Comparison of ENCODE assay signal across 1 cellular context in the genomic region with DNA sequence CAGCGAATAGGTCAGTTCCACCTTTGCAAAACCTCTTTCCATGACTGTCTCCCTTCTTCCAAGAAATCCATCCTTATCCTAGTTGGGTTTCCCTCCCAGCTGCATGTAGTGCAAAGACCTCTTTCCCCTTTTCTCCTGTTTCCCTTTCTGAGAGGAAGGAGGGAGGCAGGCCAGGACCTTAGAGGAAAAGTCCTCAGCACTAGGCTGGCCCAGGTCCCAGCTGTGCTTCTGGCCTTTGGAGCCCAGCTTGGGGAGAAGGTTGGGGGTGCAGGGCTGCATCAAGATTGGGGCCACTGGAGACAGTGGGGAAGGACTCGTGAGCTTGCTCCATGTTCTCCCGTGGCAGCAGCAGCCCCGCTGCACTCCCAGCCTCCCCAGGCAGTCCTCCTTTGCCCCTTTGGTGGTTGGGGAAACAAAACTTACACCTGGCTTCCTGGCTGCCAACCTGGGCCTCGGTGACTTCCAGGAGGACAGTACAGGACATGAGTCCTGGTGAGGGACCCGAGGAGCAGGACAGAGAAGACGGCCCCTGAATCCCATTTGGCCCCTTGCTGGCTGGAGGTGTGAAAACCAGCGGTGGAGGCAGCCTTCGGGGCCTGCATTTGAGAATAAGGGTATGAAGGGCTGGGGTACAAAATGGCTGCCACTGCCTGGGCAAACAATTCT.
TF ChIP-seq lines count a peak whose summit lies in the region.

No MANE protein-coding gene starts in this region.

TF ChIP-seq in HepG2, 621 proteins besides CTCF, POLR2A, EP300 and RAD21 (continued from another document and continues in another):
- TF ChIP-seq, protein P1, sequence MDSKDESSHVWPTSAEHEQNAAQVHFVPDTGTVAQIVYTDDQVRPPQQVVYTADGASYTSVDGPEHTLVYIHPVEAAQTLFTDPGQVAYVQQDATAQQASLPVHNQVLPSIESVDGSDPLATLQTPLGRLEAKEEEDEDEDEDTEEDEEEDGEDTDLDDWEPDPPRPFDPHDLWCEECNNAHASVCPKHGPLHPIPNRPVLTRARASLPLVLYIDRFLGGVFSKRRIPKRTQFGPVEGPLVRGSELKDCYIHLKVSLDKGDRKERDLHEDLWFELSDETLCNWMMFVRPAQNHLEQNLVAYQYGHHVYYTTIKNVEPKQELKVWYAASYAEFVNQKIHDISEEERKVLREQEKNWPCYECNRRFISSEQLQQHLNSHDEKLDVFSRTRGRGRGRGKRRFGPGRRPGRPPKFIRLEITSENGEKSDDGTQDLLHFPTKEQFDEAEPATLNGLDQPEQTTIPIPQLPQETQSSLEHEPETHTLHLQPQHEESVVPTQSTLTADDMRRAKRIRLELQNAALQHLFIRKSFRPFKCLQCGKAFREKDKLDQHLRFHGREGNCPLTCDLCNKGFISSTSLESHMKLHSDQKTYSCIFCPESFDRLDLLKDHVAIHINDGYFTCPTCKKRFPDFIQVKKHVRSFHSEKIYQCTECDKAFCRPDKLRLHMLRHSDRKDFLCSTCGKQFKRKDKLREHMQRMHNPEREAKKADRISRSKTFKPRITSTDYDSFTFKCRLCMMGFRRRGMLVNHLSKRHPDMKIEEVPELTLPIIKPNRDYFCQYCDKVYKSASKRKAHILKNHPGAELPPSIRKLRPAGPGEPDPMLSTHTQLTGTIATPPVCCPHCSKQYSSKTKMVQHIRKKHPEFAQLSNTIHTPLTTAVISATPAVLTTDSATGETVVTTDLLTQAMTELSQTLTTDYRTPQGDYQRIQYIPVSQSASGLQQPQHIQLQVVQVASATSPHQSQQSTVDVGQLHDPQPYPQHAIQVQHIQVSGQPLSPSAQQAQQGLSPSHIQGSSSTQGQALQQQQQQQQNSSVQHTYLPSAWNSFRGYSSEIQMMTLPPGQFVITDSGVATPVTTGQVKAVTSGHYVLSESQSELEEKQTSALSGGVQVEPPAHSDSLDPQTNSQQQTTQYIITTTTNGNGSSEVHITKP (CRISPR knock-in tag; IDR thresholded peaks at IDR 0.05; ENCODE audit: low read depth) = no peak
- peak; percentile 14 for TF ChIP-seq KDM2A (CRISPR knock-in tag; IDR thresholded peaks at IDR 0.05; ENCODE audit: borderline replicate concordance, low read depth)
- no peak for TF ChIP-seq FIP1L1 (IDR thresholded peaks at IDR 0.05; ENCODE audit: borderline replicate concordance, insufficient read depth, low read depth, low read length)
- TF ChIP-seq ARNTL (CRISPR knock-in tag; IDR thresholded peaks at IDR 0.05) = no peak; the same call in 1 of the 2 replicates
- TF ChIP-seq HNF4A (CRISPR knock-in tag; IDR thresholded peaks at IDR 0.05) = no peak
- no peak for TF ChIP-seq RNF2 (conservative IDR thresholded peaks at IDR 0.05; ENCODE audit: low read depth)
- no peak for TF ChIP-seq ZNF549 (CRISPR knock-in tag; IDR thresholded peaks at IDR 0.05)
- TF ChIP-seq, protein P2, sequence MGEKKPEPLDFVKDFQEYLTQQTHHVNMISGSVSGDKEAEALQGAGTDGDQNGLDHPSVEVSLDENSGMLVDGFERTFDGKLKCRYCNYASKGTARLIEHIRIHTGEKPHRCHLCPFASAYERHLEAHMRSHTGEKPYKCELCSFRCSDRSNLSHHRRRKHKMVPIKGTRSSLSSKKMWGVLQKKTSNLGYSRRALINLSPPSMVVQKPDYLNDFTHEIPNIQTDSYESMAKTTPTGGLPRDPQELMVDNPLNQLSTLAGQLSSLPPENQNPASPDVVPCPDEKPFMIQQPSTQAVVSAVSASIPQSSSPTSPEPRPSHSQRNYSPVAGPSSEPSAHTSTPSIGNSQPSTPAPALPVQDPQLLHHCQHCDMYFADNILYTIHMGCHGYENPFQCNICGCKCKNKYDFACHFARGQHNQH (CRISPR knock-in tag; IDR thresholded peaks at IDR 0.05) = no peak
- 0 out of 2 replicates have a peak, but pooled peaks have one; percentile 24 for TF ChIP-seq ZNF589 (CRISPR knock-in tag; conservative IDR thresholded peaks at IDR 0.05)
- TF ChIP-seq PHF5A (CRISPR knock-in tag; IDR thresholded peaks at IDR 0.05; ENCODE audit: low read depth, unreplicated experiment) = no peak
- no peak for TF ChIP-seq EEA1 (CRISPR knock-in tag; IDR thresholded peaks at IDR 0.05; ENCODE audit: borderline replicate concordance)
- TF ChIP-seq, protein P3, sequence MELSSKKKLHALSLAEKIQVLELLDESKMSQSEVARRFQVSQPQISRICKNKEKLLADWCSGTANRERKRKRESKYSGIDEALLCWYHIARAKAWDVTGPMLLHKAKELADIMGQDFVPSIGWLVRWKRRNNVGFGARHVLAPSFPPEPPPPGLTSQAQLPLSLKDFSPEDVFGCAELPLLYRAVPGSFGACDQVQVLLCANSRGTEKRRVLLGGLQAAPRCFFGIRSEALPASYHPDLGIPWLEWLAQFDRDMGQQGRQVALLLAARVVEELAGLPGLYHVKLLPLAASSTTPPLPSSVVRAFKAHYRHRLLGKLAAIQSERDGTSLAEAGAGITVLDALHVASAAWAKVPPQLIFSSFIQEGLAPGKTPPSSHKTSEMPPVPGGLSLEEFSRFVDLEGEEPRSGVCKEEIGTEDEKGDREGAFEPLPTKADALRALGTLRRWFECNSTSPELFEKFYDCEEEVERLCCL (CRISPR knock-in tag; IDR thresholded peaks at IDR 0.05; ENCODE audit: borderline replicate concordance) = no peak
- no peak for TF ChIP-seq KLF13 (CRISPR knock-in tag; IDR thresholded peaks at IDR 0.05)
- TF ChIP-seq PHB2 (IDR thresholded peaks at IDR 0.05; ENCODE audit: partially characterized antibody) = no peak
- TF ChIP-seq KLF9 (CRISPR knock-in tag; IDR thresholded peaks at IDR 0.05; ENCODE audit: low read depth) = no peak
- TF ChIP-seq, protein P4, sequence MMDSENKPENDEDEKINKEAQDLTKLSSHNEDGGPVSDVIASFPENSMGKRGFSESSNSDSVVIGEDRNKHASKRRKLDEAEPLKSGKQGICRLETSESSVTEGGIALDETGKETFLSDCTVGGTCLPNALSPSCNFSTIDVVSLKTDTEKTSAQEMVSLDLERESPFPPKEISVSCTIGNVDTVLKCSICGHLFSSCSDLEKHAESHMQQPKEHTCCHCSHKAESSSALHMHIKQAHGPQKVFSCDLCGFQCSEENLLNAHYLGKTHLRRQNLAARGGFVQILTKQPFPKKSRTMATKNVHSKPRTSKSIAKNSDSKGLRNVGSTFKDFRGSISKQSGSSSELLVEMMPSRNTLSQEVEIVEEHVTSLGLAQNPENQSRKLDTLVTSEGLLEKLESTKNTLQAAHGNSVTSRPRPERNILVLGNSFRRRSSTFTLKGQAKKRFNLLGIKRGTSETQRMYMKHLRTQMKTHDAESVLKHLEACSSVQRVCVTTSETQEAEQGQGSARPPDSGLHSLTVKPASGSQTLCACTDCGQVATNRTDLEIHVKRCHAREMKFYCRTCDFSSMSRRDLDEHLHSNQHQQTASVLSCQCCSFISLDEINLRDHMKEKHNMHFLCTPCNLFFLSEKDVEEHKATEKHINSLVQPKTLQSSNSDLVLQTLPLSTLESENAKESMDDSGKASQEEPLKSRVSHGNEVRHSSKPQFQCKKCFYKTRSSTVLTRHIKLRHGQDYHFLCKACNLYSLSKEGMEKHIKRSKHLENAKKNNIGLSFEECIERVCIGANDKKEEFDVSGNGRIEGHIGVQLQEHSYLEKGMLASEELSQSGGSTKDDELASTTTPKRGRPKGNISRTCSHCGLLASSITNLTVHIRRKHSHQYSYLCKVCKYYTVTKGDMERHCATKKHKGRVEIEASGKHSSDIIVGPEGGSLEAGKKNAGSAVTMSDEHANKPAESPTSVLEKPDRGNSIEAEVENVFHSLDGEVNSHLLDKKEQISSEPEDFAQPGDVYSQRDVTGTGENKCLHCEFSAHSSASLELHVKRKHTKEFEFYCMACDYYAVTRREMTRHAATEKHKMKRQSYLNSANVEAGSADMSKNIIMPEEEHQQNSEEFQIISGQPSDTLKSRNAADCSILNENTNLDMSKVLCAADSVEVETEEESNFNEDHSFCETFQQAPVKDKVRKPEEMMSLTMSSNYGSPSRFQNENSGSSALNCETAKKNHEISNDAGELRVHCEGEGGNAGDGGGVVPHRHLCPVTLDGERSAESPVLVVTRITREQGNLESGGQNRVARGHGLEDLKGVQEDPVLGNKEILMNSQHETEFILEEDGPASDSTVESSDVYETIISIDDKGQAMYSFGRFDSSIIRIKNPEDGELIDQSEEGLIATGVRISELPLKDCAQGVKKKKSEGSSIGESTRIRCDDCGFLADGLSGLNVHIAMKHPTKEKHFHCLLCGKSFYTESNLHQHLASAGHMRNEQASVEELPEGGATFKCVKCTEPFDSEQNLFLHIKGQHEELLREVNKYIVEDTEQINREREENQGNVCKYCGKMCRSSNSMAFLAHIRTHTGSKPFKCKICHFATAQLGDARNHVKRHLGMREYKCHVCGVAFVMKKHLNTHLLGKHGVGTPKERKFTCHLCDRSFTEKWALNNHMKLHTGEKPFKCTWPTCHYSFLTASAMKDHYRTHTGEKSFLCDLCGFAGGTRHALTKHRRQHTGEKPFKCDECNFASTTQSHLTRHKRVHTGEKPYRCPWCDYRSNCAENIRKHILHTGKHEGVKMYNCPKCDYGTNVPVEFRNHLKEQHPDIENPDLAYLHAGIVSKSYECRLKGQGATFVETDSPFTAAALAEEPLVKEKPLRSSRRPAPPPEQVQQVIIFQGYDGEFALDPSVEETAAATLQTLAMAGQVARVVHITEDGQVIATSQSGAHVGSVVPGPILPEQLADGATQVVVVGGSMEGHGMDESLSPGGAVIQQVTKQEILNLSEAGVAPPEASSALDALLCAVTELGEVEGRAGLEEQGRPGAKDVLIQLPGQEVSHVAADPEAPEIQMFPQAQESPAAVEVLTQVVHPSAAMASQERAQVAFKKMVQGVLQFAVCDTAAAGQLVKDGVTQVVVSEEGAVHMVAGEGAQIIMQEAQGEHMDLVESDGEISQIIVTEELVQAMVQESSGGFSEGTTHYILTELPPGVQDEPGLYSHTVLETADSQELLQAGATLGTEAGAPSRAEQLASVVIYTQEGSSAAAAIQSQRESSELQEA (CRISPR knock-in tag; IDR thresholded peaks at IDR 0.05; ENCODE audit: not compliant biosample characterization) = no peak
- TF ChIP-seq HNRNPL (IDR thresholded peaks at IDR 0.05; ENCODE audit: low read depth, low read length) = 0 out of 2 replicates have a peak, but pooled peaks have one; percentile 27
- TF ChIP-seq, protein P5, sequence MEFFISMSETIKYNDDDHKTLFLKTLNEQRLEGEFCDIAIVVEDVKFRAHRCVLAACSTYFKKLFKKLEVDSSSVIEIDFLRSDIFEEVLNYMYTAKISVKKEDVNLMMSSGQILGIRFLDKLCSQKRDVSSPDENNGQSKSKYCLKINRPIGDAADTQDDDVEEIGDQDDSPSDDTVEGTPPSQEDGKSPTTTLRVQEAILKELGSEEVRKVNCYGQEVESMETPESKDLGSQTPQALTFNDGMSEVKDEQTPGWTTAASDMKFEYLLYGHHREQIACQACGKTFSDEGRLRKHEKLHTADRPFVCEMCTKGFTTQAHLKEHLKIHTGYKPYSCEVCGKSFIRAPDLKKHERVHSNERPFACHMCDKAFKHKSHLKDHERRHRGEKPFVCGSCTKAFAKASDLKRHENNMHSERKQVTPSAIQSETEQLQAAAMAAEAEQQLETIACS (CRISPR knock-in tag; IDR thresholded peaks at IDR 0.05) = no peak
- TF ChIP-seq, protein P6, sequence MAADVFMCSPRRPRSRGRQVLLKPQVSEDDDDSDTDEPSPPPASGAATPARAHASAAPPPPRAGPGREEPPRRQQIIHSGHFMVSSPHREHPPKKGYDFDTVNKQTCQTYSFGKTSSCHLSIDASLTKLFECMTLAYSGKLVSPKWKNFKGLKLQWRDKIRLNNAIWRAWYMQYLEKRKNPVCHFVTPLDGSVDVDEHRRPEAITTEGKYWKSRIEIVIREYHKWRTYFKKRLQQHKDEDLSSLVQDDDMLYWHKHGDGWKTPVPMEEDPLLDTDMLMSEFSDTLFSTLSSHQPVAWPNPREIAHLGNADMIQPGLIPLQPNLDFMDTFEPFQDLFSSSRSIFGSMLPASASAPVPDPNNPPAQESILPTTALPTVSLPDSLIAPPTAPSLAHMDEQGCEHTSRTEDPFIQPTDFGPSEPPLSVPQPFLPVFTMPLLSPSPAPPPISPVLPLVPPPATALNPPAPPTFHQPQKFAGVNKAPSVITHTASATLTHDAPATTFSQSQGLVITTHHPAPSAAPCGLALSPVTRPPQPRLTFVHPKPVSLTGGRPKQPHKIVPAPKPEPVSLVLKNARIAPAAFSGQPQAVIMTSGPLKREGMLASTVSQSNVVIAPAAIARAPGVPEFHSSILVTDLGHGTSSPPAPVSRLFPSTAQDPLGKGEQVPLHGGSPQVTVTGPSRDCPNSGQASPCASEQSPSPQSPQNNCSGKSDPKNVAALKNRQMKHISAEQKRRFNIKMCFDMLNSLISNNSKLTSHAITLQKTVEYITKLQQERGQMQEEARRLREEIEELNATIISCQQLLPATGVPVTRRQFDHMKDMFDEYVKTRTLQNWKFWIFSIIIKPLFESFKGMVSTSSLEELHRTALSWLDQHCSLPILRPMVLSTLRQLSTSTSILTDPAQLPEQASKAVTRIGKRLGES (CRISPR knock-in tag; IDR thresholded peaks at IDR 0.05; ENCODE audit: borderline replicate concordance) = no peak
- TF ChIP-seq ZNF232 (CRISPR knock-in tag; IDR thresholded peaks at IDR 0.05; ENCODE audit: borderline replicate concordance) = no peak
- TF ChIP-seq, protein P7, sequence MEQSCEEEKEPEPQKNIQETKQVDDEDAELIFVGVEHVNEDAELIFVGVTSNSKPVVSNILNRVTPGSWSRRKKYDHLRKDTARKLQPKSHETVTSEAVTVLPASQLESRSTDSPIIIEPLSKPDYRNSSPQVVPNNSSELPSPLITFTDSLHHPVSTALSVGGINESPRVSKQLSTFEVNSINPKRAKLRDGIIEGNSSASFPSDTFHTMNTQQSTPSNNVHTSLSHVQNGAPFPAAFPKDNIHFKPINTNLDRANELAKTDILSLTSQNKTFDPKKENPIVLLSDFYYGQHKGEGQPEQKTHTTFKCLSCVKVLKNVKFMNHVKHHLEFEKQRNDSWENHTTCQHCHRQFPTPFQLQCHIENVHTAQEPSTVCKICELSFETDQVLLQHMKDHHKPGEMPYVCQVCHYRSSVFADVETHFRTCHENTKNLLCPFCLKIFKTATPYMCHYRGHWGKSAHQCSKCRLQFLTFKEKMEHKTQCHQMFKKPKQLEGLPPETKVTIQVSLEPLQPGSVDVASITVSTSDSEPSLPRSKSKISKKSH (CRISPR knock-in tag; IDR thresholded peaks at IDR 0.05; ENCODE audit: borderline replicate concordance) = no peak; the same call in 1 of the 2 replicates
- no peak for TF ChIP-seq ZNF30 (CRISPR knock-in tag; IDR thresholded peaks at IDR 0.05)
- TF ChIP-seq KDM4B (CRISPR knock-in tag; IDR thresholded peaks at IDR 0.05) = no peak
- TF ChIP-seq MLLT10 (CRISPR knock-in tag; IDR thresholded peaks at IDR 0.05) = no peak
- TF ChIP-seq ZNF768 (CRISPR knock-in tag; IDR thresholded peaks at IDR 0.05) = peak; percentile 42; the same call in 1 of the 2 replicates
- TF ChIP-seq MEF2D (CRISPR knock-in tag; IDR thresholded peaks at IDR 0.05) = no peak
- TF ChIP-seq ZNF552 (CRISPR knock-in tag; IDR thresholded peaks at IDR 0.05; ENCODE audit: borderline replicate concordance) = peak; percentile 76; the same call in 1 of the 2 replicates
- no peak; the same call in 1 of the 2 replicates for TF ChIP-seq ZNF766 (CRISPR knock-in tag; IDR thresholded peaks at IDR 0.05; ENCODE audit: borderline replicate concordance)
- peak; percentile 13; the same call in 1 of the 2 replicates for TF ChIP-seq ZNF292 (CRISPR knock-in tag; IDR thresholded peaks at IDR 0.05; ENCODE audit: borderline replicate concordance, low read depth)
- TF ChIP-seq ZNF3 (CRISPR knock-in tag; IDR thresholded peaks at IDR 0.05) = no peak
- no peak for TF ChIP-seq ZMYM4 (CRISPR knock-in tag; IDR thresholded peaks at IDR 0.05)
- no peak for TF ChIP-seq POGZ (CRISPR knock-in tag; IDR thresholded peaks at IDR 0.05)
- TF ChIP-seq FOXO1 (CRISPR knock-in tag; IDR thresholded peaks at IDR 0.05) = no peak
